ENCODE assay signal across 8 cellular contexts in the genomic region with DNA sequence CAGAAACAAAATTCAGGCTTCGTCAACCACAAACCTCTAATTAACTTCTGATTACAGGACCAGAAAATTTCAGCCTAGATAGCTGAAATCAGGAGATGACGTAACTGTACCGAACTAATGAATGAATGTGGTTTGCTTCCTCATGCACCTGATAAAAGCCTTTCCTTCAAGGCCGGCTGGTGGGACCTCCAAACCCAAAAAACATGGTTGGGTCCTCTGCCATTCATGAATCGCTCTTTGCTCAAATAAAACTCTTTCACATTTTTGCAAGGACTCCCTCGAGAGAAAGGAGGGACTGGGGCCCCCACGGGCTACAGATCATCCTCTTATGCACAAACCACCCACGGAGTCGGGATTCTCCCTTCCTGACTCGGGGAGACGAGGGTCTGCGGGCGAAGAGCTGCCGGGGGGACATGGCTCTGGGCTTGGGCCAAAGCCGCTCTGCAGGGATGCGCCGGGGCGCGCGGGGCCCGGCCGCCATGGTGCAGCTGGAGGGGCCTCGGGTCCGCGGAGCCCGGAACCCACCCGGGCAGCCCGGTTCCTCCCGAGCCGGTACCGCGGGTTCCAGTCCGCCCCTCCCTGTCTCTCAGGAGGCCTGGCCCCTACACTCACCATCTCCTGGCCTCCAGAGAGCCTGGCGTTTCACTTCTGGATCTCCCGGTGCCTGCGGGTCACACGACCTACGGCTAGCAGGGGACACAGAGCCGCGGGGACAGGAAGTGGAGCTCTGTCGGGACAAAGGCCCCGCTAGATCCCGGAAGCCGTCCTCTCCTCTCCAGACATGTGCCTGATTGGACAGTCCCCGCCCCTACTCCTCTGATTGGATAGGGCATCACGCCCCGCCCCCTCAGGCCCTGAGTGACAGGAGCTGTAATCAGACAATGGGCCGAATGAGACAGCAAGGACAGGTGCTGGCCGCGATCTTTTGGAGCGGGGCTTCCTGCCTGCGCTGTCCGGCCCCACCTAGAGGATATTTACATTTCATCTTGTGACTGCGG. TPM values are rescaled to one million over a fixed set of nuclear protein-coding genes. Genes with fewer than 3 reads are reported as not detected.
DNase-seq lines count a peak whose midpoint lies in the region; ATAC-seq lines count a peak whose summit lies in the region.

A gene (minus strand): TSS at position 721 of the 998 bp plus-strand sequence. CDS start 106 bp downstream, at position 615.

- peaks cover 26% of the 10 kb centered on the region for H3K4me1 ChIP-seq in CD8-positive, alpha-beta memory T cell (ENCODE audit: insufficient read depth, low read length)
- H3K4me1 ChIP-seq in effector memory CD4-positive, alpha-beta T cell (ENCODE audit: control insufficient read depth, insufficient read depth, low read length, poor library complexity, severe bottlenecking) = peaks cover 11% of the 10 kb centered on the region

- peak within 1 kb of the TSS; percentile 69 for H3K4me3 ChIP-seq in CD8-positive, alpha-beta memory T cell (ENCODE audit: low read length)
- H3K4me3 ChIP-seq in effector memory CD4-positive, alpha-beta T cell (ENCODE audit: insufficient read depth, low read depth, low read length, poor library complexity, severe bottlenecking) = peak within 1 kb of the TSS; percentile 92

- ATAC-seq in GM19468 (IDR thresholded peaks at IDR 0.05; ENCODE audit: extremely low read depth, unreplicated experiment) = peak; percentile 84

- H3K4me1 Mint-ChIP-seq in CD8-positive, alpha-beta memory T cell = peaks cover 56 to 70% (median 63%) of the 10 kb centered on the region in 3 donors

- H3K27ac Mint-ChIP-seq in CD8-positive, alpha-beta memory T cell = peak within 1 kb of the TSS; percentile 86 to 100 (median 98)

- peak within 1 kb of the TSS; percentile 96 to 99 (median 98) for H3K4me3 Mint-ChIP-seq in CD8-positive, alpha-beta memory T cell

- no peaks in the 10 kb centered on the region for H3K9me3 Mint-ChIP-seq in CD8-positive, alpha-beta memory T cell

- H3K9me3 ChIP-seq in CD8-positive, alpha-beta memory T cell (ENCODE audit: low read length) = no peaks in the 10 kb centered on the region
- no peaks in the 10 kb centered on the region for H3K9me3 ChIP-seq in effector memory CD4-positive, alpha-beta T cell (ENCODE audit: control insufficient read depth, low read length)

- peak; percentile 95 to 98 (median 96) for DNase-seq in CD8-positive, alpha-beta memory T cell
- DNase-seq in HS-5 (ENCODE audit: low read depth) (peak; percentile 79), medulla oblongata (ENCODE audit: extremely low spot score) (peak; percentile 99)
- peak; percentile 94 for DNase-seq in NK-92 treated with Interleukin-12 subunit alpha and Interleukin-12 subunit beta, amount 100 ng/mL, for 24 hours (lab: John Stamatoyannopoulos, UW)
- peak; percentile 99 for DNase-seq in activated CD8-positive, alpha-beta memory T cell treated with anti-CD3 and anti-CD28 coated beads for 24 hours
- DNase-seq in effector memory CD4-positive, alpha-beta T cell = peak; percentile 92 to 98 (median 97)
- peak; percentile 96 for DNase-seq in stimulated activated CD8-positive, alpha-beta memory T cell treated with anti-CD3 and anti-CD28 coated beads, Interleukin-12 subunit alpha, Interleukin-12 subunit beta, amount 100 ng/mL, for 1 hour (ENCODE audit: low read depth)

- peak within 1 kb of the TSS; percentile 84 for H3K27ac ChIP-seq in CD8-positive, alpha-beta memory T cell (ENCODE audit: low read depth, low read length)
- peak within 1 kb of the TSS; percentile 79 for H3K27ac ChIP-seq in effector memory CD4-positive, alpha-beta T cell (ENCODE audit: insufficient read depth, low read length, poor library complexity, severe bottlenecking)

- peaks cover 0 to 1% of the 10 kb centered on the region in 2 donors for H3K27me3 Mint-ChIP-seq in CD8-positive, alpha-beta memory T cell

- peaks cover 0 to 41% (median 8%) of the 10 kb centered on the region in 3 donors for H3K36me3 Mint-ChIP-seq in CD8-positive, alpha-beta memory T cell

- POLR2A ChIA-PET in CD8-positive, alpha-beta memory T cell (lab: Charles Lee) = interaction anchor here (0.7 to 1.2 kb wide), 3 partner anchors 43 to 1002 kb away, joined by 3 to 4 read pairs (median 3); a partner anchor contains a TSS

- peaks cover 6% of the 10 kb centered on the region for H3K36me3 ChIP-seq in CD8-positive, alpha-beta memory T cell (ENCODE audit: insufficient read depth, low read length)
- peaks cover 5% of the 10 kb centered on the region for H3K36me3 ChIP-seq in effector memory CD4-positive, alpha-beta T cell (ENCODE audit: control insufficient read depth, insufficient read depth, low read length)

- H3K27me3 ChIP-seq in CD8-positive, alpha-beta memory T cell (ENCODE audit: insufficient read depth, low read length, poor library complexity, severe bottlenecking) = no peaks in the 10 kb centered on the region
- no peaks in the 10 kb centered on the region for H3K27me3 ChIP-seq in effector memory CD4-positive, alpha-beta T cell (replicated peaks; ENCODE audit: control insufficient read depth, insufficient read depth, low read length, poor library complexity, severe bottlenecking)

- CTCF ChIA-PET in CD8-positive, alpha-beta memory T cell (lab: Charles Lee) = interaction anchor here (1.7 to 2.5 kb wide), 2 partner anchors 30 to 846 kb away, joined by 3 to 8 read pairs; no protein-coding TSS in a partner anchor

RNA-seq across cellular contexts. Expression of the gene that starts here (rescaled TPM):
- 10 to 100 TPM; 32.6 to 41.5 TPM for total RNA-seq in CD8-positive, alpha-beta memory T cell
- 24.2 TPM for polyA plus RNA-seq in CD8-positive, alpha-beta memory T cell

Comparison
In these comparisons a context has a peak if more than half of its experiments do, and no peak if none do; other contexts are left out.
1. Peak in every context shown above with its lines: DNase-seq, ATAC-seq, H3K4me3 ChIP-seq and H3K27ac ChIP-seq.